In the genomic region with DNA sequence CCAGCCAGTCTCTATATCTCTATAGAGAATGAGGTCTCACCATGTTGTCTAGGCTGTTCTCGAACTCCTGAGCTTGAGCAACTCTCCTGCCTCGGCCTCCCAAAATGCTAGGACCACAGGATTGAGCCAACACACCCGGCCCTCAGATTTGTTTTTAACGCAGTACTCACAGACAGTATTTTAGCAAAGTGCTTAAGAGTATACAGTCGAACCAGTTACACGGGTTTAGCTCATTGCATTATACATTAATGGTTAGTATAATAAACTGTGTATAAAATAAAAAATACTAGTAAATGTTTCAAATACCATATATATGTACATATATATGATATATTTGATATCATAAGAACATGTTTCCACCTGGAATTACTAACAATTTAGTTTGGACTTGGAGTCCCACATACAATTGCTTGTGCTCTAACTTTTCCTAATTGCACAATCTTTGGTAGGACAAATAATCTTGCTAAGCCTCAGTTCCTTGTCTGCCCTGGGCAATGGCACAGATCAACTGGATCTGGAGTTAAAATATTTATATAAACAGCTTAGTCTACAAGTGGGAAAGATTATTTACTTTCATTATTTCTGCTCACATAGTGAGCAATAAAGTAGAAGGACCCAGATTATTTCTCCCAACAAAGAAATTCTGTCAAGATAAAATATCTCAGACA, we compare ENCODE assay signal across 25 cellular contexts.
"Had no signal": no experiment of that assay in that cellular context is flagged by ENCODE, and none has a peak within 500 bp of the region (broad histone marks: within the 10 kb centered on the region; RNA-seq: fewer than 3 reads in every experiment).

No MANE protein-coding gene starts in this region.

- H3K4me3 ChIP-seq: dorsolateral prefrontal cortex, esophagus muscularis mucosa, gastroesophageal sphincter, heart left ventricle, hepatocyte, lung, right atrium auricular region, skin epidermis, spleen, suprapubic skin, vagina had no signal

- H3K27ac Mint-ChIP-seq: memory B cell; natural killer cell treated with Interleukin-12 subunit alpha and Interleukin-12 subunit beta and Interleukin-15 and Interleukin-18, amount 100 ng/mL, for 72 hours; progenitor cell of endocrine pancreas; stimulated activated memory B cell treated with anti-CD40 and anti-IgM and Interleukin-4, amounts not matched to agents 10 μg/mL and 1 μg/mL and 100 μg/mL, for 72 hours; stimulated activated naive CD8-positive, alpha-beta T cell treated with anti-CD3 and anti-CD28 coated beads, Interleukin-15, Interleukin-2, amounts not matched to agents 100 ng/mL and 50 ng/mL, for 24 hours had no signal

- H3K36me3 ChIP-seq: esophagus muscularis mucosa, gastroesophageal sphincter, heart left ventricle, neutrophil, right atrium auricular region, spleen, suprapubic skin, vagina had no signal

- ATAC-seq: foreskin keratinocyte; gastroesophageal sphincter; heart left ventricle; left lobe of liver; natural killer cell treated with Interleukin-12 subunit alpha and Interleukin-12 subunit beta and Interleukin-15 and Interleukin-18, amount 100 ng/mL, for 72 hours; stimulated activated memory B cell treated with anti-CD40 and anti-IgM and Interleukin-4, amounts not matched to agents 10 μg/mL and 1 μg/mL and 100 μg/mL, for 72 hours had no signal

- H3K9me3 Mint-ChIP-seq: neural crest cell had no signal

- H3K4me1 ChIP-seq: esophagus muscularis mucosa, foreskin keratinocyte, gastroesophageal sphincter, heart left ventricle, parathyroid adenoma, right atrium auricular region, spleen, suprapubic skin, vagina had no signal

- H3K4me1 Mint-ChIP-seq: memory B cell; neural crest cell; stimulated activated memory B cell treated with anti-CD40 and anti-IgM and Interleukin-4, amounts not matched to agents 10 μg/mL and 1 μg/mL and 100 μg/mL, for 72 hours had no signal

- DNase-seq: dorsolateral prefrontal cortex; effector CD4-positive, alpha-beta T cell; foreskin keratinocyte; heart left ventricle; kidney; spleen; stimulated activated CD4-positive, alpha-beta T cell treated with anti-CD3 and anti-CD28 coated beads, Interleukin-4, amount 100 ng/mL, for 4 hours; trophoblast cell had no signal

- H3K4me3 Mint-ChIP-seq: memory B cell; natural killer cell treated with Interleukin-12 subunit alpha and Interleukin-12 subunit beta and Interleukin-15 and Interleukin-18, amount 100 ng/mL, for 72 hours; neural crest cell; stimulated activated memory B cell treated with anti-CD40 and anti-IgM and Interleukin-4, amounts not matched to agents 10 μg/mL and 1 μg/mL and 100 μg/mL, for 72 hours; stimulated activated naive CD8-positive, alpha-beta T cell treated with anti-CD3 and anti-CD28 coated beads, Interleukin-15, Interleukin-2, amounts not matched to agents 100 ng/mL and 50 ng/mL, for 24 hours had no signal

- H3K9me3 ChIP-seq: esophagus muscularis mucosa, gastroesophageal sphincter, neutrophil, right atrium auricular region, suprapubic skin, vagina had no signal

- H3K36me3 Mint-ChIP-seq: memory B cell; natural killer cell treated with Interleukin-12 subunit alpha and Interleukin-12 subunit beta and Interleukin-15 and Interleukin-18, amount 100 ng/mL, for 72 hours; stimulated activated memory B cell treated with anti-CD40 and anti-IgM and Interleukin-4, amounts not matched to agents 10 μg/mL and 1 μg/mL and 100 μg/mL, for 72 hours had no signal

- H3K27me3 ChIP-seq: esophagus muscularis mucosa, foreskin keratinocyte, gastroesophageal sphincter, heart left ventricle, hepatocyte, neutrophil, right atrium auricular region, spleen, suprapubic skin, vagina had no signal

- H3K27me3 Mint-ChIP-seq: memory B cell; natural killer cell treated with Interleukin-12 subunit alpha and Interleukin-12 subunit beta and Interleukin-15 and Interleukin-18, amount 100 ng/mL, for 72 hours; stimulated activated memory B cell treated with anti-CD40 and anti-IgM and Interleukin-4, amounts not matched to agents 10 μg/mL and 1 μg/mL and 100 μg/mL, for 72 hours; stimulated activated naive CD8-positive, alpha-beta T cell treated with anti-CD3 and anti-CD28 coated beads, Interleukin-15, Interleukin-2, amounts not matched to agents 100 ng/mL and 50 ng/mL, for 24 hours had no signal
